1 cellular context compared by ENCODE assay signal in the genomic region with DNA sequence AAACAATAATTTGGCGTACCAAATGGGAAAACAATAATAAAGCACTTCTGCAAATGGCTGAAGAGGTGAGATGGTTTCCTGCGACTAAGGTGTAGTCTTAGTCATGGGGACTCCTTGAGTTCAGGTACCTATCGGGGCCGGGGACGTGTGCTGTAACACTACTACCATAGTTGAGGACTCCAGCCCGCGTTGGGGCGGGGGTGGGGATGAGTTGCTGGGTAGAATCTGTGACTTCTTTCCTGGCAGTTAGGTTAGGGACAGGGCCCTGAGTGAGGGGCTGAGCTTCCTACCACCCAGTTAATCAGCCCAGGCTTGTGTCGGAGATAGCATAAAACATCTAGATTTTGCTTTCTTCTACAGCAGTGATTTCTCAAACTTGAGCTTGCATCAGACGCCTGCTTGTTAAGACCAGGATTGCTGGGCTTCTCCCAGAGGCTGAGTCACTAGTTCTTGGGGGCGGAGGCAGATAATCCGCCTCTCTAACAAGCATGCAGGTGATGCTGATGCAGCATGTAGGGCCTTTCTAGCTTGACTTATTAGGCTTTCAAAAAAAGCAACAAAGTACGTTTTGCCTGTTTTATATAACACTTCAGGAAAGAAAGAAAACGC.
TF ChIP-seq lines count a peak whose summit lies in the region.

No MANE protein-coding gene starts in this region.

TF ChIP-seq in SK-N-SH treated with all-trans-retinoic acid at 6 μM for 48 hours, 23 proteins besides CTCF, POLR2A, EP300 and RAD21 (continued from another document):
- TF ChIP-seq, protein P1, sequence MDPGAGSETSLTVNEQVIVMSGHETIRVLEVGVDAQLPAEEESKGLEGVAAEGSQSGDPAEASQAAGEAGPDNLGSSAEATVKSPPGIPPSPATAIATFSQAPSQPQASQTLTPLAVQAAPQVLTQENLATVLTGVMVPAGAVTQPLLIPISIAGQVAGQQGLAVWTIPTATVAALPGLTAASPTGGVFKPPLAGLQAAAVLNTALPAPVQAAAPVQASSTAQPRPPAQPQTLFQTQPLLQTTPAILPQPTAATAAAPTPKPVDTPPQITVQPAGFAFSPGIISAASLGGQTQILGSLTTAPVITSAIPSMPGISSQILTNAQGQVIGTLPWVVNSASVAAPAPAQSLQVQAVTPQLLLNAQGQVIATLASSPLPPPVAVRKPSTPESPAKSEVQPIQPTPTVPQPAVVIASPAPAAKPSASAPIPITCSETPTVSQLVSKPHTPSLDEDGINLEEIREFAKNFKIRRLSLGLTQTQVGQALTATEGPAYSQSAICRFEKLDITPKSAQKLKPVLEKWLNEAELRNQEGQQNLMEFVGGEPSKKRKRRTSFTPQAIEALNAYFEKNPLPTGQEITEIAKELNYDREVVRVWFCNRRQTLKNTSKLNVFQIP (CRISPR knock-in tag; IDR thresholded peaks at IDR 0.05; ENCODE audit: borderline replicate concordance, low read depth), result no peak
- TF ChIP-seq, protein P2, sequence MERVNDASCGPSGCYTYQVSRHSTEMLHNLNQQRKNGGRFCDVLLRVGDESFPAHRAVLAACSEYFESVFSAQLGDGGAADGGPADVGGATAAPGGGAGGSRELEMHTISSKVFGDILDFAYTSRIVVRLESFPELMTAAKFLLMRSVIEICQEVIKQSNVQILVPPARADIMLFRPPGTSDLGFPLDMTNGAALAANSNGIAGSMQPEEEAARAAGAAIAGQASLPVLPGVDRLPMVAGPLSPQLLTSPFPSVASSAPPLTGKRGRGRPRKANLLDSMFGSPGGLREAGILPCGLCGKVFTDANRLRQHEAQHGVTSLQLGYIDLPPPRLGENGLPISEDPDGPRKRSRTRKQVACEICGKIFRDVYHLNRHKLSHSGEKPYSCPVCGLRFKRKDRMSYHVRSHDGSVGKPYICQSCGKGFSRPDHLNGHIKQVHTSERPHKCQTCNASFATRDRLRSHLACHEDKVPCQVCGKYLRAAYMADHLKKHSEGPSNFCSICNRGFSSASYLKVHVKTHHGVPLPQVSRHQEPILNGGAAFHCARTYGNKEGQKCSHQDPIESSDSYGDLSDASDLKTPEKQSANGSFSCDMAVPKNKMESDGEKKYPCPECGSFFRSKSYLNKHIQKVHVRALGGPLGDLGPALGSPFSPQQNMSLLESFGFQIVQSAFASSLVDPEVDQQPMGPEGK (CRISPR knock-in tag; IDR thresholded peaks at IDR 0.05; ENCODE audit: borderline replicate concordance), result no peak
